In genomic region chr13:94613051-94613450, GRCh38 we compare ENCODE assay signal across 1 cellular context.
TF ChIP-seq lines count a peak whose summit lies in the region.

No MANE protein-coding gene starts in this region.

TF ChIP-seq in IMR-90, 13 proteins besides CTCF, POLR2A, EP300 and RAD21 (continued from another document):
- no peak for TF ChIP-seq FOS (IDR thresholded peaks at IDR 0.05; ENCODE audit: low read depth, low read length)
- no peak for TF ChIP-seq CEBPB (IDR thresholded peaks at IDR 0.05; ENCODE audit: low read depth, low read length)
- no peak for TF ChIP-seq RCOR1 (IDR thresholded peaks at IDR 0.05; ENCODE audit: insufficient replicate concordance, low read length)
- no peak for TF ChIP-seq MAFK (IDR thresholded peaks at IDR 0.05; ENCODE audit: low read depth, low read length)
- no peak for TF ChIP-seq SMC3 (IDR thresholded peaks at IDR 0.05; ENCODE audit: low read depth, low read length)
- TF ChIP-seq CHD1 (IDR thresholded peaks at IDR 0.05; ENCODE audit: low read depth, low read length) = no peak
